10 cellular contexts compared by ENCODE assay signal in genomic region chr2:234983011-234983726, GRCh38. TPM values are rescaled to one million over a fixed set of nuclear protein-coding genes. Genes with fewer than 3 reads are reported as not detected.
A peak's percentile ranks its signal among the peaks of the same experiment; 100 is the strongest.
DNase-seq lines count a peak whose midpoint lies in the region; ATAC-seq and TF ChIP-seq lines count a peak whose summit lies in the region.
"Had no signal": no experiment of that assay in that cellular context is flagged by ENCODE, and none has a peak within 500 bp of the region (broad histone marks: within the 10 kb centered on the region; RNA-seq: fewer than 3 reads in every experiment).

No MANE protein-coding gene starts in this region.

- H3K9me3 ChIP-seq in right cardiac atrium (ENCODE audit: control insufficient read depth, low read length) = no peaks in the 10 kb centered on the region
- H3K9me3 ChIP-seq in suprapubic skin = no peaks in the 10 kb centered on the region

- intact Hi-C loops in right cardiac atrium (cut with DNase I) = no loop called here

- H3K36me3 ChIP-seq in suprapubic skin = no peaks in the 10 kb centered on the region

- TF ChIP-seq POLR2A in suprapubic skin (IDR thresholded peaks at IDR 0.05) = no peak

- ATAC-seq in right cardiac atrium = no peak

- H3K27ac ChIP-seq in right cardiac atrium (ENCODE audit: low read length) (peak overlapping the region; percentile 14), suprapubic skin (peak overlapping the region; percentile 76)
- H3K27ac ChIP-seq: 22Rv1 had no signal

- no peak for TF ChIP-seq EP300 in suprapubic skin (IDR thresholded peaks at IDR 0.05)

- H3K4me1 ChIP-seq in right cardiac atrium (ENCODE audit: control insufficient read depth, insufficient read depth, low read length) (peaks cover 18% of the 10 kb centered on the region), suprapubic skin (peaks cover 40% of the 10 kb centered on the region)

- no peaks in the 10 kb centered on the region for H3K27me3 ChIP-seq in right cardiac atrium (ENCODE audit: control insufficient read depth, insufficient read depth)
- H3K27me3 ChIP-seq in suprapubic skin = no peaks in the 10 kb centered on the region

- DNase-seq in NOMO-1 treated with DMSO at 0.1 percent for 48 hours (lab: John Stamatoyannopoulos, UW; ENCODE audit: unreplicated experiment) (peak; percentile 11), NOMO-1 treated with dmso at 0.1 percent for 144 hours (lab: John Stamatoyannopoulos, UW; ENCODE audit: unreplicated experiment) (no peak), NCI-H69 (lab: John Stamatoyannopoulos, UW) (peak; percentile 89), right cardiac atrium (peak in 1 of 3 donors; percentile 33), suprapubic skin (ENCODE audit: low spot score in 2 of 2) (no peak), T-helper 2 cell (no peak), HPDE6-E6E7 (ENCODE audit: extremely low spot score) (no peak)
- DNase-seq in stimulated activated CD4-positive, alpha-beta T cell treated with anti-CD3 and anti-CD28 coated beads, Interleukin-4, amount 100 ng/mL, for 24 hours = no peak
- DNase-seq: activated T-cell treated with anti-CD3 and anti-CD28 coated beads, Interleukin-2, amount 50 U/mL, for 48 hours had no signal

- H3K4me3 ChIP-seq in right cardiac atrium (ENCODE audit: low read length) (no peak overlapping the region), suprapubic skin (peak overlapping the region; percentile 17)

- WGBS in right cardiac atrium = 87% methylated on average over 11 of the region's 11 CpGs
- whole genome bisulfite sequencing in suprapubic skin = 79% methylated on average over 11 of the region's 11 CpGs

- TF ChIP-seq CTCF in suprapubic skin (IDR thresholded peaks at IDR 0.05) = no peak

RNA-seq across cellular contexts. Expression of gene SH3BP4, which starts 31.4 kb away (rescaled TPM):
- 10 to 100 TPM; 18.4 to 32.0 (median 21.6) TPM for total RNA-seq in right cardiac atrium
- polyA plus RNA-seq in right cardiac atrium = 12.3 TPM
- 10 to 100 TPM; 38.6 to 82.6 (median 58.6) TPM for total RNA-seq in suprapubic skin

Comparison
In these comparisons a context has a peak if more than half of its experiments do, and no peak if none do; other contexts are left out.
1. DNase-seq: peak in NOMO-1 treated with DMSO at 0.1 percent for 48 hours (single experiment) and NCI-H69 (single experiment); none in NOMO-1 treated with dmso at 0.1 percent for 144 hours (single experiment), suprapubic skin (0 of 2), T-helper 2 cell (0 of 5), stimulated activated CD4-positive, alpha-beta T cell treated with anti-CD3 and anti-CD28 coated beads, Interleukin-4, amount 100 ng/mL, for 24 hours (single experiment) and HPDE6-E6E7 (single experiment).